In genomic region chr13:91347212-91347995, GRCh38 we compare ENCODE assay signal across 1 cellular context.
TF ChIP-seq lines count a peak whose summit lies in the region.

TSS of gene MIR17HG (plus strand) at chr13:91347687.

TF ChIP-seq in HepG2, 621 proteins besides CTCF, POLR2A, EP300 and RAD21 (continued from another document and continues in another):
- TF ChIP-seq ZBTB2 (CRISPR knock-in tag; IDR thresholded peaks at IDR 0.05; ENCODE audit: low read depth): peak; percentile 63
- no peak for TF ChIP-seq ZNF484 (CRISPR knock-in tag; IDR thresholded peaks at IDR 0.05; ENCODE audit: borderline replicate concordance, low read depth)
- peak; percentile 83 for TF ChIP-seq MEIS2 (CRISPR knock-in tag; IDR thresholded peaks at IDR 0.05)
- TF ChIP-seq ZNF468 (CRISPR knock-in tag; IDR thresholded peaks at IDR 0.05): 0 out of 2 replicates have a peak, but pooled peaks have one; percentile 35
- peak; percentile 93 for TF ChIP-seq ZNF724P (CRISPR knock-in tag; IDR thresholded peaks at IDR 0.05; ENCODE audit: borderline replicate concordance)
- peak; percentile 94 for TF ChIP-seq ZNF563 (CRISPR knock-in tag; IDR thresholded peaks at IDR 0.05)
- TF ChIP-seq ZNF281 (CRISPR knock-in tag; IDR thresholded peaks at IDR 0.05; ENCODE audit: borderline replicate concordance): peak; percentile 45; the same call in 1 of the 2 replicates
- TF ChIP-seq PHB2 (IDR thresholded peaks at IDR 0.05; ENCODE audit: partially characterized antibody): no peak
- TF ChIP-seq ZNF558 (CRISPR knock-in tag; IDR thresholded peaks at IDR 0.05; ENCODE audit: borderline replicate concordance): peak; percentile 77; the same call in 1 of the 2 replicates
- peak; percentile 25; the same call in 1 of the 2 replicates for TF ChIP-seq ZNF768 (CRISPR knock-in tag; IDR thresholded peaks at IDR 0.05)
- TF ChIP-seq MTA3 (CRISPR knock-in tag; IDR thresholded peaks at IDR 0.05): no peak
- no peak for TF ChIP-seq THAP8 (CRISPR knock-in tag; IDR thresholded peaks at IDR 0.05; ENCODE audit: borderline replicate concordance)
- TF ChIP-seq BCL3 (CRISPR knock-in tag; IDR thresholded peaks at IDR 0.05): peak; percentile 90; the same call in 1 of the 2 replicates
- no peak for TF ChIP-seq RXRA (CRISPR knock-in tag; IDR thresholded peaks at IDR 0.05)
- 0 out of 2 replicates have a peak, but pooled peaks have one; percentile 36 for TF ChIP-seq THAP11 (CRISPR knock-in tag; IDR thresholded peaks at IDR 0.05)
- TF ChIP-seq XBP1 (CRISPR knock-in tag; IDR thresholded peaks at IDR 0.05): no peak
- TF ChIP-seq ZNF234 (CRISPR knock-in tag; conservative IDR thresholded peaks at IDR 0.05): no peak
- TF ChIP-seq PRDM10 (CRISPR knock-in tag; IDR thresholded peaks at IDR 0.05; ENCODE audit: low read depth): no peak
- TF ChIP-seq KDM5B (CRISPR knock-in tag; IDR thresholded peaks at IDR 0.05; ENCODE audit: borderline replicate concordance): peak; percentile 86
- no peak; the same call in 1 of the 2 replicates for TF ChIP-seq ZC3H13 (CRISPR knock-in tag; IDR thresholded peaks at IDR 0.05)
- TF ChIP-seq ZNF83 (CRISPR knock-in tag; IDR thresholded peaks at IDR 0.05; ENCODE audit: borderline replicate concordance): 0 out of 2 replicates have a peak, but pooled peaks have one; percentile 14
- peak; percentile 44 for TF ChIP-seq HOXA3 (CRISPR knock-in tag; IDR thresholded peaks at IDR 0.05)
- TF ChIP-seq ZNF670 (CRISPR knock-in tag; IDR thresholded peaks at IDR 0.05; ENCODE audit: borderline replicate concordance): peak; percentile 47; the same call in 1 of the 2 replicates
- no peak for TF ChIP-seq SNRNP70 (IDR thresholded peaks at IDR 0.05; ENCODE audit: low read depth, low read length)
- no peak for TF ChIP-seq MAZ (IDR thresholded peaks at IDR 0.05; ENCODE audit: borderline replicate concordance, low read depth, low read length)
- TF ChIP-seq MAZ (CRISPR knock-in tag; IDR thresholded peaks at IDR 0.05; ENCODE audit: low read depth): peak; percentile 72; the same call in 1 of the 2 replicates
- no peak for TF ChIP-seq HNRNPK (IDR thresholded peaks at IDR 0.05; ENCODE audit: low read depth, low read length, poor library complexity, severe bottlenecking)
- no peak for TF ChIP-seq MAFF (IDR thresholded peaks at IDR 0.05; ENCODE audit: low read depth, low read length)
- TF ChIP-seq SMARCC2 (IDR thresholded peaks at IDR 0.05): no peak
- TF ChIP-seq DMAP1 (CRISPR knock-in tag; IDR thresholded peaks at IDR 0.05): no peak
- no peak; the same call in 1 of the 2 replicates for TF ChIP-seq PAXIP1 (CRISPR knock-in tag; conservative IDR thresholded peaks at IDR 0.05)
- peak; percentile 59 for TF ChIP-seq HDAC2 (CRISPR knock-in tag; IDR thresholded peaks at IDR 0.05)
- TF ChIP-seq ZNF564 (CRISPR knock-in tag; IDR thresholded peaks at IDR 0.05): 0 out of 2 replicates have a peak, but pooled peaks have one; percentile 49
- TF ChIP-seq KLF16 (CRISPR knock-in tag; IDR thresholded peaks at IDR 0.05): peak in 1 of 2 experiments; percentile 74; a peak in 2 of 4 replicates
- peak; percentile 61; the same call in 1 of the 2 replicates for TF ChIP-seq ZNF788 (CRISPR knock-in tag; IDR thresholded peaks at IDR 0.05; ENCODE audit: borderline replicate concordance)
- TF ChIP-seq POLR2G (IDR thresholded peaks at IDR 0.05; ENCODE audit: low read depth, low read length): peak; percentile 94
- TF ChIP-seq AGO2 (optimal IDR thresholded peaks at IDR 0.05; ENCODE audit: low read depth, low read length): peak; percentile 87
- no peak for TF ChIP-seq ZNF577 (CRISPR knock-in tag; IDR thresholded peaks at IDR 0.05; ENCODE audit: borderline replicate concordance, low read depth)
- peak; percentile 19; the same call in 1 of the 2 replicates for TF ChIP-seq ZNF232 (CRISPR knock-in tag; IDR thresholded peaks at IDR 0.05; ENCODE audit: borderline replicate concordance)
- TF ChIP-seq POGZ (CRISPR knock-in tag; IDR thresholded peaks at IDR 0.05): no peak
- peak; percentile 88 for TF ChIP-seq YEATS4 (CRISPR knock-in tag; IDR thresholded peaks at IDR 0.05; ENCODE audit: borderline replicate concordance)
- peak; percentile 99 for TF ChIP-seq RBFOX2 (IDR thresholded peaks at IDR 0.05; ENCODE audit: low read depth, low read length)
- no peak for TF ChIP-seq MIER3 (CRISPR knock-in tag; IDR thresholded peaks at IDR 0.05; ENCODE audit: borderline replicate concordance)
- 0 out of 2 replicates have a peak, but pooled peaks have one; percentile 86 for TF ChIP-seq CREBL2 (CRISPR knock-in tag; IDR thresholded peaks at IDR 0.05; ENCODE audit: borderline replicate concordance)
- peak; percentile 52; the same call in 1 of the 2 replicates for TF ChIP-seq ZNF605 (CRISPR knock-in tag; IDR thresholded peaks at IDR 0.05)
- TF ChIP-seq CCDC6 (CRISPR knock-in tag; IDR thresholded peaks at IDR 0.05): peak; percentile 73; the same call in 1 of the 2 replicates
- TF ChIP-seq MXD1 (CRISPR knock-in tag; IDR thresholded peaks at IDR 0.05): peak; percentile 66
